Comparison of ENCODE assay signal across 3 cellular contexts in the genomic region with DNA sequence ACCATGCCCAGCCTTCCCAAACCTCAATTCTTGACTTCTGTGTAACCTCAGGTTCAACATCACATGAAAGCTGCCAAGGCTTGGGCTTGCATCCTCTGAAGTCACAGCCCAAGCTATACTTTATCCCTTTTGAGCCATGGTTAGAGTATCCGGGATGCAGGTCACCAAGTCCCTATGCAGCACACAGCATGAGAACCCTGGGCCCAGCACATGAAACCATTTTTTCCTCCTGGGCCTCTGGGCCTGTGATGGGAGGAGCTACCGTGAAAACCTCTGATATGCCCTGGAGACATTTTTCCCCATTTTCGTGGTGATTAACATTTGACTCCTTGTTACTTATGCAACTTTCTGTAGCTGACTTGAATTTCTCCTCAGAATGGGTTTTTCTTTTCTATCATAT.
TF ChIP-seq lines count a peak whose summit lies in the region.

No MANE protein-coding gene starts in this region.

TF ChIP-seq in A549, 52 proteins besides CTCF, POLR2A, EP300 and RAD21:
- TF ChIP-seq ZFP36 (IDR thresholded peaks at IDR 0.05; ENCODE audit: borderline replicate concordance, partially characterized antibody) (peak; percentile 98), SMC3 (IDR thresholded peaks at IDR 0.05) (no peak)
TF ChIP-seq in A549: peak in this region for 1.

TF ChIP-seq in HEK293, 187 proteins besides CTCF, POLR2A, EP300 and RAD21:
- no peak for TF ChIP-seq ZNF658 (tag by site-specific recombination; IDR thresholded peaks at IDR 0.05)
- TF ChIP-seq TCF7L2 (IDR thresholded peaks at IDR 0.05; ENCODE audit: borderline replicate concordance, low read depth, low read length), result no peak
- TF ChIP-seq, protein P1, sequence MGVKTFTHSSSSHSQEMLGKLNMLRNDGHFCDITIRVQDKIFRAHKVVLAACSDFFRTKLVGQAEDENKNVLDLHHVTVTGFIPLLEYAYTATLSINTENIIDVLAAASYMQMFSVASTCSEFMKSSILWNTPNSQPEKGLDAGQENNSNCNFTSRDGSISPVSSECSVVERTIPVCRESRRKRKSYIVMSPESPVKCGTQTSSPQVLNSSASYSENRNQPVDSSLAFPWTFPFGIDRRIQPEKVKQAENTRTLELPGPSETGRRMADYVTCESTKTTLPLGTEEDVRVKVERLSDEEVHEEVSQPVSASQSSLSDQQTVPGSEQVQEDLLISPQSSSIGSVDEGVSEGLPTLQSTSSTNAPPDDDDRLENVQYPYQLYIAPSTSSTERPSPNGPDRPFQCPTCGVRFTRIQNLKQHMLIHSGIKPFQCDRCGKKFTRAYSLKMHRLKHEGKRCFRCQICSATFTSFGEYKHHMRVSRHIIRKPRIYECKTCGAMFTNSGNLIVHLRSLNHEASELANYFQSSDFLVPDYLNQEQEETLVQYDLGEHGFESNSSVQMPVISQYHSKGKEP (tag by site-specific recombination; IDR thresholded peaks at IDR 0.05), result no peak
- TF ChIP-seq SP7 (tag by site-specific recombination; IDR thresholded peaks at IDR 0.05), result no peak
- TF ChIP-seq WT1 (tag by site-specific recombination; IDR thresholded peaks at IDR 0.05), result no peak
- TF ChIP-seq ZFP37 (tag by site-specific recombination; IDR thresholded peaks at IDR 0.05), result no peak
- TF ChIP-seq SETDB1 (IDR thresholded peaks at IDR 0.05; ENCODE audit: insufficient read length, low read length), result peak; percentile 76
- no peak for TF ChIP-seq PRDM6 (tag by site-specific recombination; IDR thresholded peaks at IDR 0.05)
- TF ChIP-seq ZSCAN18 (tag by site-specific recombination; IDR thresholded peaks at IDR 0.05), result no peak
- no peak for TF ChIP-seq ZNF354C (tag by site-specific recombination; IDR thresholded peaks at IDR 0.05; ENCODE audit: borderline replicate concordance, low read depth)
- no peak for TF ChIP-seq ZNF670 (tag by site-specific recombination; IDR thresholded peaks at IDR 0.05; ENCODE audit: low read depth)
- no peak for TF ChIP-seq ZNF843 (tag by site-specific recombination; IDR thresholded peaks at IDR 0.05)
- TF ChIP-seq BCL6B (tag by site-specific recombination; IDR thresholded peaks at IDR 0.05), result no peak
- TF ChIP-seq SP3 (tag by site-specific recombination; IDR thresholded peaks at IDR 0.05), result no peak
- TF ChIP-seq ZNF423 (tag by site-specific recombination; IDR thresholded peaks at IDR 0.05), result no peak
- TF ChIP-seq ZNF16 (tag by site-specific recombination; IDR thresholded peaks at IDR 0.05; ENCODE audit: low read depth), result no peak
- TF ChIP-seq ZFP41 (tag by site-specific recombination; IDR thresholded peaks at IDR 0.05; ENCODE audit: borderline replicate concordance), result no peak
- no peak for TF ChIP-seq ZNF830 (tag by site-specific recombination; IDR thresholded peaks at IDR 0.05; ENCODE audit: low read depth)
- no peak for TF ChIP-seq ZNF335 (tag by site-specific recombination; conservative IDR thresholded peaks at IDR 0.05)
- TF ChIP-seq BCL11A (tag by site-specific recombination; IDR thresholded peaks at IDR 0.05; ENCODE audit: low read depth), result no peak
- TF ChIP-seq TRIM28 (IDR thresholded peaks at IDR 0.05; ENCODE audit: borderline replicate concordance, low read length), result peak; percentile 72; the same call in 1 of the 2 replicates
- TF ChIP-seq ZNF585B (tag by site-specific recombination; IDR thresholded peaks at IDR 0.05), result peak; percentile 86
- TF ChIP-seq ZNF555 (tag by site-specific recombination; conservative IDR thresholded peaks at IDR 0.05), result no peak
- TF ChIP-seq ZNF248 (tag by site-specific recombination; IDR thresholded peaks at IDR 0.05), result no peak
- no peak for TF ChIP-seq ZNF785 (tag by site-specific recombination; IDR thresholded peaks at IDR 0.05)

TF ChIP-seq in K562, 482 proteins besides CTCF, POLR2A, EP300 and RAD21:
- peak; percentile 74 for TF ChIP-seq ZFP36 (IDR thresholded peaks at IDR 0.05; ENCODE audit: low read depth, low read length, partially characterized antibody)
- TF ChIP-seq UBTF (IDR thresholded peaks at IDR 0.05; ENCODE audit: borderline replicate concordance in 1 of 2, low read depth in 2 of 2, low read length in 2 of 2), result no peak
- TF ChIP-seq NKRF (IDR thresholded peaks at IDR 0.05; ENCODE audit: borderline replicate concordance), result no peak
- TF ChIP-seq HDAC6 (IDR thresholded peaks at IDR 0.05; ENCODE audit: low read depth, low read length), result no peak
